ENCODE assay signal across 8 cellular contexts in genomic region chr4:127732623-127733199, GRCh38. TPM values are rescaled to one million over a fixed set of nuclear protein-coding genes. Genes with fewer than 3 reads are reported as not detected.
DNase-seq lines count a peak whose midpoint lies in the region; ATAC-seq and TF ChIP-seq lines count a peak whose summit lies in the region.

No MANE protein-coding gene starts in this region.

- TF ChIP-seq EP300 in gastroesophageal sphincter (IDR thresholded peaks at IDR 0.05), result no peak
- no peak for TF ChIP-seq EP300 in sigmoid colon (IDR thresholded peaks at IDR 0.05)

- 6 to 7% methylated on average over 6 to 7 of the region's 7 CpGs for WGBS in gastroesophageal sphincter (ENCODE audit: low coverage in 1 of 2), 2 donors
- WGBS in sigmoid colon, 2 donors, result 13 to 19% methylated on average over 7 of the region's 7 CpGs

- DNase-seq in GM12865 (ENCODE audit: low read depth), result peak; percentile 38
- DNase-seq in sigmoid colon, result no peak
- no peak for DNase-seq in COLO668 (lab: John Stamatoyannopoulos, UW; ENCODE audit: unreplicated experiment)

- ATAC-seq in GM21825 (IDR thresholded peaks at IDR 0.05; ENCODE audit: unreplicated experiment) (peak; percentile 72), SK-N-SH treated with all-trans-retinoic acid at 6 μM for 48 hours (peak; percentile 94), gastroesophageal sphincter (peak; percentile 34), HG02970 (IDR thresholded peaks at IDR 0.05; ENCODE audit: low FRiP score, unreplicated experiment) (no peak)

- H3K4me1 ChIP-seq in gastroesophageal sphincter (no peaks in the 10 kb centered on the region), sigmoid colon (no peaks in the 10 kb centered on the region)

- H3K36me3 ChIP-seq in gastroesophageal sphincter (no peaks in the 10 kb centered on the region), sigmoid colon (no peaks in the 10 kb centered on the region)

- no peak for TF ChIP-seq POLR2A in gastroesophageal sphincter (IDR thresholded peaks at IDR 0.05)
- no peak for TF ChIP-seq POLR2A in sigmoid colon (IDR thresholded peaks at IDR 0.05)

- intact Hi-C loops in sigmoid colon (cut with DNase I), result loop anchor here (2.0 kb wide), 1 partner anchor 126 kb away; no protein-coding TSS in a partner anchor

- H3K27ac ChIP-seq in gastroesophageal sphincter, result no peak overlapping the region
- H3K27ac ChIP-seq in sigmoid colon, result no peak overlapping the region

- H3K27me3 ChIP-seq in gastroesophageal sphincter, result no peaks in the 10 kb centered on the region
- H3K27me3 ChIP-seq in sigmoid colon, result no peaks in the 10 kb centered on the region

- H3K4me3 ChIP-seq in GM12865 (ENCODE audit: low read depth, low read length) (no peak overlapping the region), gastroesophageal sphincter (no peak overlapping the region), sigmoid colon (no peak overlapping the region)

- TF ChIP-seq CTCF in GM12865 (IDR thresholded peaks at IDR 0.05; ENCODE audit: insufficient read depth, low read depth, low read length, missing control alignments) (peak; percentile 50), LNCAP (IDR thresholded peaks at IDR 0.05) (peak; percentile 52), gastroesophageal sphincter (IDR thresholded peaks at IDR 0.05) (peak; percentile 33 to 72 (median 48)), sigmoid colon (IDR thresholded peaks at IDR 0.05) (peak in 3 of 4 experiments; percentile 17 to 50 (median 24))

- H3K9me3 ChIP-seq in gastroesophageal sphincter (no peaks in the 10 kb centered on the region), sigmoid colon (no peaks in the 10 kb centered on the region)

TF ChIP-seq in SK-N-SH treated with all-trans-retinoic acid at 6 μM for 48 hours, 23 proteins besides CTCF, POLR2A, EP300 and RAD21:
- TF ChIP-seq TOX (CRISPR knock-in tag; IDR thresholded peaks at IDR 0.05; ENCODE audit: borderline replicate concordance) (no peak), PPARA (CRISPR knock-in tag; IDR thresholded peaks at IDR 0.05; ENCODE audit: borderline replicate concordance) (no peak), ZNF565 (CRISPR knock-in tag; conservative IDR thresholded peaks at IDR 0.05; ENCODE audit: low read depth) (no peak), ZC3H10 (CRISPR knock-in tag; IDR thresholded peaks at IDR 0.05) (no peak), CSRNP3 (CRISPR knock-in tag; IDR thresholded peaks at IDR 0.05) (no peak), ESRRG (CRISPR knock-in tag; IDR thresholded peaks at IDR 0.05) (no peak)

RNA-seq across cellular contexts. Expression of gene SLC25A31, which starts 2.5 kb away (rescaled TPM):
- total RNA-seq in gastroesophageal sphincter, result not detected
- not detected for total RNA-seq in sigmoid colon
- not detected for polyA plus RNA-seq in sigmoid colon

RNA-seq across cellular contexts. Expression of gene HSPA4L, which starts 49.4 kb away (rescaled TPM):
- 10 to 100 TPM in 1 of 4 donors, 1 to 10 TPM in 3; 8.2 to 12.5 (median 8.7) TPM for total RNA-seq in gastroesophageal sphincter
- 1 to 10 TPM; 3.5 to 7.7 (median 5.2) TPM for total RNA-seq in sigmoid colon
- polyA plus RNA-seq in sigmoid colon, result 1 to 10 TPM in 1 of 3 donors, under 1 TPM in 2; under 0.01 to 1.5 (median 0.69) TPM
